In the genomic region with DNA sequence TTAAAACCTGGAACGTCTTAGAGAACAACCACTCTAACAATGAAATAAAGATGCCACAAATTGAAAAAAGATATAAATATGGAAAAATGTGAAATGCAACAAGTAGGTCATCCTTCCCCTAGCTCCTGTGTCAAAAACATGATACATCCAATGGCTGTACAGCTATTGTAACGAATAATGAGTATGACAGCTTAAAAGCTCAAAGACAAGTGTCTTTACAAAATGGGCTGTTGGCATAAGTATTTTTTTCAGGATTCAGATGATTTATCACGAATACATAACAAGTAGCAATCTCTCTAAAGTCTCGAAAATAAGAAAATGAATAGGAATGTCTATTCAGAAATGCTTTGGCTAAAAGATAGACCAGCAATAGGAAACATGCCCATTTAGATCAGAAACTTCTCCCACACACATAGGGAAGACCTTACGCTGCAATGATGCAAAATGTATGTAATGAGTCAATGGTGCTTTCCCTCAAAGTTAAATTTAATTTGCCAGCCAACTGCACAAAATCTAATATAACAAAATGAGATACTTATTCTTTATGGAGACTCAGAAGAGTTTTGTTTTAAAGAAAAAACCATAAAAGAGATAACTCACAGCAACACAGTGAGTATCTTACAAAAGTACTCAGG, we compare ENCODE assay signal across 12 cellular contexts. TPM values are rescaled to one million over a fixed set of nuclear protein-coding genes. Genes with fewer than 3 reads are reported as not detected.
DNase-seq lines count a peak whose midpoint lies in the region; ATAC-seq and TF ChIP-seq lines count a peak whose summit lies in the region.
"Had no signal": no experiment of that assay in that cellular context is flagged by ENCODE, and none has a peak within 500 bp of the region (broad histone marks: within the 10 kb centered on the region; RNA-seq: fewer than 3 reads in every experiment).

No MANE protein-coding gene starts in this region.

- TF ChIP-seq CTCF in PC-3 (conservative IDR thresholded peaks at IDR 0.05; ENCODE audit: low read depth, low read length), result no peak
- TF ChIP-seq CTCF in nephron (IDR thresholded peaks at IDR 0.05; ENCODE audit: unreplicated experiment in 3 of 3), result no peak
- TF ChIP-seq CTCF in WERI-Rb-1 (IDR thresholded peaks at IDR 0.05; ENCODE audit: low read depth, low read length), result no peak

- H3K36me3 ChIP-seq in PC-3 (ENCODE audit: low read depth, low read length) (no peaks in the 10 kb centered on the region), WERI-Rb-1 (no peaks in the 10 kb centered on the region)

- H3K27me3 Mint-ChIP-seq in activated CD8-positive, alpha-beta memory T cell treated with anti-CD3 and anti-CD28 coated beads, Interleukin-2, amount 10 ng/mL, durations not matched to agents 7 days and 5 days, result peaks cover 37% of the 10 kb centered on the region
- H3K27me3 Mint-ChIP-seq in nephron (ENCODE audit: low read depth), result no peaks in the 10 kb centered on the region

- H3K9me3 Mint-ChIP-seq in activated CD8-positive, alpha-beta memory T cell treated with anti-CD3 and anti-CD28 coated beads, Interleukin-2, amount 10 ng/mL, durations not matched to agents 7 days and 5 days (ENCODE audit: low read depth), result no peaks in the 10 kb centered on the region
- H3K9me3 Mint-ChIP-seq in nephron, result no peaks in the 10 kb centered on the region

- CTCF ChIA-PET in activated CD8-positive, alpha-beta memory T cell treated with anti-CD3 and anti-CD28 coated beads, Interleukin-2, amount 10 ng/mL, durations not matched to agents 7 days and 5 days (lab: Charles Lee), result interaction anchor here (0.7 to 1.6 kb wide), 2 partner anchors 9 to 73 kb away, joined by 3 to 4 read pairs; partner anchors contain the start of gene TGFBR3
- CTCF ChIA-PET in PC-3 (lab: Charles Lee), result no interaction called here

- peaks cover 2% of the 10 kb centered on the region for H3K36me3 Mint-ChIP-seq in activated CD8-positive, alpha-beta memory T cell treated with anti-CD3 and anti-CD28 coated beads, Interleukin-2, amount 10 ng/mL, durations not matched to agents 7 days and 5 days
- peaks cover 6% of the 10 kb centered on the region for H3K36me3 Mint-ChIP-seq in nephron (ENCODE audit: low read depth)

- POLR2A ChIA-PET in PC-3 (lab: Charles Lee; ENCODE audit: unreplicated experiment), result no interaction called here

- no peaks in the 10 kb centered on the region for H4K20me1 ChIP-seq in PC-3 (ENCODE audit: low read length)

- no peaks in the 10 kb centered on the region for H3F3A ChIP-seq in PC-3 (ENCODE audit: low read length, unreplicated experiment)

- no peak overlapping the region for H2AFZ ChIP-seq in PC-3 (ENCODE audit: low read length)

- intact Hi-C loops in PC-3 (cut with micrococcal nuclease), result loop anchor here (2.0 kb wide), 1 partner anchor 27 kb away; no protein-coding TSS in a partner anchor

- DNase-seq in activated CD8-positive, alpha-beta memory T cell treated with anti-CD3 and anti-CD28 coated beads, Interleukin-2, amount 10 ng/mL, durations not matched to agents 7 days and 5 days, result no peak
- DNase-seq in activated CD8-positive, alpha-beta memory T cell treated with anti-CD3 and anti-CD28 coated beads, Interleukin-2, amount 50 U/mL, for 48 hours, result no peak
- DNase-seq in PC-3, result peak; percentile 13
- no peak for DNase-seq in WERI-Rb-1
- no peak for DNase-seq in NCI-H146 treated with DMSO at 0.1 percent for 48 hours (lab: John Stamatoyannopoulos, UW; ENCODE audit: unreplicated experiment)
- no peak for DNase-seq in stimulated activated naive CD4-positive, alpha-beta T cell treated with Interleukin-2 at 50 U/mL for 16 hours (lab: John Stamatoyannopoulos, UW)
- DNase-seq: caudate nucleus, DMS79, NCI-H1092 had no signal

- no peak overlapping the region for H3K9ac ChIP-seq in PC-3 (ENCODE audit: low read length)

- no peaks in the 10 kb centered on the region for H3K9me2 ChIP-seq in PC-3 (replicated peaks; ENCODE audit: low read length)

- H3K4me1 Mint-ChIP-seq in activated CD8-positive, alpha-beta memory T cell treated with anti-CD3 and anti-CD28 coated beads, Interleukin-2, amount 10 ng/mL, durations not matched to agents 7 days and 5 days, result peaks cover 56% of the 10 kb centered on the region
- H3K4me1 Mint-ChIP-seq in nephron, result peaks cover 63% of the 10 kb centered on the region

- H3K4me2 ChIP-seq in PC-3 (ENCODE audit: low read length), result peak overlapping the region; percentile 32

- H3K4me3 ChIP-seq in PC-3 (ENCODE audit: low read length) (no peak overlapping the region), WERI-Rb-1 (ENCODE audit: low read depth, low read length) (no peak overlapping the region)

- BruUV-seq in PC-3 (replicated peaks; lab: Mats Ljungman, UMichigan), result no TSS peak

- peaks cover 18% of the 10 kb centered on the region for H3K4me1 ChIP-seq in PC-3 (ENCODE audit: insufficient read depth, low read length)

- H3K27ac Mint-ChIP-seq in activated CD8-positive, alpha-beta memory T cell treated with anti-CD3 and anti-CD28 coated beads, Interleukin-2, amount 10 ng/mL, durations not matched to agents 7 days and 5 days, result no peak overlapping the region
- peak overlapping the region; percentile 45 to 81 (median 80) for H3K27ac Mint-ChIP-seq in nephron

- H3K4me3 Mint-ChIP-seq in activated CD8-positive, alpha-beta memory T cell treated with anti-CD3 and anti-CD28 coated beads, Interleukin-2, amount 10 ng/mL, durations not matched to agents 7 days and 5 days, result no peak overlapping the region
- H3K4me3 Mint-ChIP-seq in nephron, result no peak overlapping the region

- H3K9me3 ChIP-seq in PC-3 (ENCODE audit: low read length), result no peaks in the 10 kb centered on the region
- no peaks in the 10 kb centered on the region for H3K9me3 ChIP-seq in WERI-Rb-1 (ENCODE audit: severe bottlenecking)

- H3K27ac ChIP-seq in PC-3 (ENCODE audit: low read length) (no peak overlapping the region), WERI-Rb-1 (no peak overlapping the region)

- no peaks in the 10 kb centered on the region for H3K79me2 ChIP-seq in PC-3 (ENCODE audit: low read length)

- H3K27me3 ChIP-seq in PC-3 (ENCODE audit: low read length), result no peaks in the 10 kb centered on the region
- H3K27me3 ChIP-seq in WERI-Rb-1 (ENCODE audit: insufficient read depth, low read depth, severe bottlenecking), result no peaks in the 10 kb centered on the region

- peak; percentile 45 for ATAC-seq in activated CD8-positive, alpha-beta memory T cell treated with anti-CD3 and anti-CD28 coated beads, Interleukin-2, amount 10 ng/mL, durations not matched to agents 7 days and 5 days
- peak; percentile 52 for ATAC-seq in GM21825 (IDR thresholded peaks at IDR 0.05; ENCODE audit: unreplicated experiment)
- ATAC-seq in PC-3, result no peak
- ATAC-seq: HCT116 had no signal

RNA-seq across cellular contexts. Expression of gene TGFBR3, which starts 8.3 kb away (rescaled TPM):
- 10 to 100 TPM; 10.4 to 25.8 TPM for total RNA-seq in activated CD8-positive, alpha-beta memory T cell treated with anti-CD3 and anti-CD28 coated beads, Interleukin-2, amount 10 ng/mL, durations not matched to agents 7 days and 5 days
- total RNA-seq in PC-3 (2014; rRNA removed), result 2.8 and 3.0 TPM in 2 replicates
